Comparison of ENCODE assay signal across 12 cellular contexts in genomic region chr10:13834581-13835286, GRCh38.
DNase-seq lines count a peak whose midpoint lies in the region; ATAC-seq, FAIRE-seq and TF ChIP-seq lines count a peak whose summit lies in the region.
"Had no signal": no experiment of that assay in that cellular context is flagged by ENCODE, and none has a peak within 500 bp of the region (broad histone marks: within the 10 kb centered on the region; RNA-seq: fewer than 3 reads in every experiment).

No MANE protein-coding gene starts in this region.

- no peaks in the 10 kb centered on the region for H3K9me1 ChIP-seq in endothelial cell of umbilical vein (replicated peaks; ENCODE audit: control insufficient read depth, extremely low read depth, insufficient read depth, low read length)

- no peaks in the 10 kb centered on the region for H3K27me3 ChIP-seq in endothelial cell of umbilical vein (ENCODE audit: control insufficient read depth in 2 of 2, insufficient read depth in 2 of 2, low read length in 2 of 2)
- H3K27me3 ChIP-seq in mesendoderm (ENCODE audit: insufficient read depth, low read length, poor library complexity), result no peaks in the 10 kb centered on the region
- no peaks in the 10 kb centered on the region for H3K27me3 ChIP-seq in transverse colon

- no peak for TF ChIP-seq POLR2A in endothelial cell of umbilical vein (IDR thresholded peaks at IDR 0.05; ENCODE audit: low read depth, low read length)
- TF ChIP-seq POLR2A in transverse colon (IDR thresholded peaks at IDR 0.05), result no peak

- intact Hi-C loops in endothelial cell of umbilical vein (cut with micrococcal nuclease), result loop anchor here (1.0 to 5.0 kb wide), 3 partner anchors 47 to 113 kb away; no protein-coding TSS in a partner anchor
- intact Hi-C loops in transverse colon (cut with DNase I; ENCODE audit: low total_unique reads), result no loop called here

- no peak overlapping the region for H2BK120ac ChIP-seq in mesendoderm (ENCODE audit: low read depth, low read length)

- peak overlapping the region in 1 of 3 experiments; percentile 9 for H3K4me3 ChIP-seq in endothelial cell of umbilical vein (replicated peaks in 1 of 3; ENCODE audit: insufficient read depth in 1 of 3, low read depth in 1 of 3, low read length in 3 of 3)
- H3K4me3 ChIP-seq in mesendoderm (ENCODE audit: low read length), result no peak overlapping the region
- H3K4me3 ChIP-seq in transverse colon, result no peak overlapping the region
- H3K4me3 ChIP-seq: skin epidermis had no signal

- H4K8ac ChIP-seq in mesendoderm (ENCODE audit: low read depth, low read length), result no peak overlapping the region

- H3K36me3 ChIP-seq in endothelial cell of umbilical vein (ENCODE audit: control insufficient read depth in 2 of 2, extremely low read depth in 1 of 2, insufficient read depth in 2 of 2, low read length in 2 of 2) (peaks cover 0 to 2% of the 10 kb centered on the region in 2 experiments), mesendoderm (ENCODE audit: control insufficient read depth, insufficient read depth, low read length) (no peaks in the 10 kb centered on the region), transverse colon (no peaks in the 10 kb centered on the region)

- H3K4me3 Mint-ChIP-seq in effector memory CD8-positive, alpha-beta T cell, result no peak overlapping the region

- dilution Hi-C loops in endothelial cell of umbilical vein (cut with MboI; ENCODE audit: extremely low pct_ligation_motif_present, low sequenced_read_pairs), result no loop called here

- ATAC-seq in effector memory CD8-positive, alpha-beta T cell (replicated peaks), result no peak

- H3K4me1 Mint-ChIP-seq in effector memory CD8-positive, alpha-beta T cell (ENCODE audit: low read depth in 2 of 2), result peaks cover 3 to 6% of the 10 kb centered on the region in 2 donors

- POLR2A ChIA-PET in endothelial cell of umbilical vein (lab: Charles Lee), result interaction anchor here (0.7 kb wide), 1 partner anchor 25 kb away, joined by 3 read pairs; no protein-coding TSS in a partner anchor

- no peak overlapping the region for H3K27ac Mint-ChIP-seq in effector memory CD8-positive, alpha-beta T cell

- DNase-seq in NCI-H748 (lab: John Stamatoyannopoulos, UW; ENCODE audit: unreplicated experiment), result peak; percentile 4
- no peak for DNase-seq in NCI-H748 treated with DMSO at 0.1 percent for 48 hours (lab: John Stamatoyannopoulos, UW)
- DNase-seq in endothelial cell of umbilical vein (ENCODE audit: low read depth, low spot score), result peak; percentile 83
- DNase-seq in mesendoderm, result peak; percentile 27
- peak; percentile 22 for DNase-seq in transverse colon
- no peak for DNase-seq in SW480 (ENCODE audit: low spot score)
- no peak for DNase-seq in AG08396 (ENCODE audit: low spot score)
- no peak for DNase-seq in effector memory CD8-positive, alpha-beta T cell
- DNase-seq: ACHN; activated naive CD4-positive, alpha-beta T cell treated with Interleukin-2 at 50 U/mL for 16 hours had no signal

- no peak overlapping the region for H2BK15ac ChIP-seq in mesendoderm (replicated peaks; ENCODE audit: low read depth)

- no peak overlapping the region for H3K18ac ChIP-seq in mesendoderm (ENCODE audit: low read length)

- H3K9ac ChIP-seq in endothelial cell of umbilical vein (replicated peaks; ENCODE audit: extremely low read depth, insufficient read depth, low read length) (peak overlapping the region; percentile 74), mesendoderm (ENCODE audit: low read length) (no peak overlapping the region)

- no peak overlapping the region for H4K5ac ChIP-seq in mesendoderm (ENCODE audit: low read length)

- H4K20me1 ChIP-seq in endothelial cell of umbilical vein (replicated peaks; ENCODE audit: control insufficient read depth, extremely low read depth, insufficient read depth, low read length), result no peaks in the 10 kb centered on the region

- H3K27me3 Mint-ChIP-seq in effector memory CD8-positive, alpha-beta T cell, result peaks cover 0 to 19% of the 10 kb centered on the region in 2 donors

- no peak overlapping the region for H3K23ac ChIP-seq in mesendoderm (ENCODE audit: low read length)

- no peak overlapping the region for H3K56ac ChIP-seq in mesendoderm (ENCODE audit: low read length)

- no peak overlapping the region for H2BK5ac ChIP-seq in mesendoderm (ENCODE audit: low read length)

- H3K4me1 ChIP-seq in endothelial cell of umbilical vein (ENCODE audit: control insufficient read depth, extremely low read depth, insufficient read depth, low read length), result peaks cover 59% of the 10 kb centered on the region
- H3K4me1 ChIP-seq in mesendoderm (ENCODE audit: control insufficient read depth, low read depth, low read length), result peaks cover 6% of the 10 kb centered on the region
- H3K4me1 ChIP-seq in transverse colon, result peaks cover 0 to 34% (median 11%) of the 10 kb centered on the region in 4 donors

- H2AFZ ChIP-seq in endothelial cell of umbilical vein (ENCODE audit: low read depth, low read length), result no peak overlapping the region

- peaks cover 7% of the 10 kb centered on the region for H3K79me1 ChIP-seq in mesendoderm (ENCODE audit: low read length)

- H3K9me3 Mint-ChIP-seq in effector memory CD8-positive, alpha-beta T cell, result no peaks in the 10 kb centered on the region

- no peak for TF ChIP-seq EP300 in transverse colon (IDR thresholded peaks at IDR 0.05; ENCODE audit: low read depth)

- no peak overlapping the region for H3K4ac ChIP-seq in mesendoderm (ENCODE audit: low read depth, low read length)

- in situ Hi-C loops in transverse colon (cut with MboI; ENCODE audit: low pct_ligation_motif_present in 1 of 4, low pct_unique_long_range_greater_than_20kb in 1 of 4, low sequenced_read_pairs in 3 of 4), result no loop called here

- no peaks in the 10 kb centered on the region for H3K36me3 Mint-ChIP-seq in effector memory CD8-positive, alpha-beta T cell (ENCODE audit: insufficient read depth)

- H2AK5ac ChIP-seq in mesendoderm (ENCODE audit: low read length), result no peak overlapping the region

- CTCF ChIA-PET in endothelial cell of umbilical vein (lab: Charles Lee), result interaction anchor here (1.0 to 1.4 kb wide), 2 partner anchors 20 to 45 kb away, joined by 3 to 4 read pairs; no protein-coding TSS in a partner anchor

- H3K4me2 ChIP-seq in endothelial cell of umbilical vein (ENCODE audit: insufficient read depth, low read length), result peak overlapping the region; percentile 55
- no peak overlapping the region for H3K4me2 ChIP-seq in mesendoderm (ENCODE audit: low read length)

- H3K79me2 ChIP-seq in endothelial cell of umbilical vein (ENCODE audit: control insufficient read depth, insufficient read depth, low read length) (peaks cover 93% of the 10 kb centered on the region), mesendoderm (ENCODE audit: control insufficient read depth, insufficient read depth, low read length) (no peaks in the 10 kb centered on the region)

- TF ChIP-seq CTCF in endothelial cell of umbilical vein (IDR thresholded peaks at IDR 0.05; ENCODE audit: extremely low read depth in 1 of 2, insufficient read depth in 1 of 2, low read depth in 1 of 2, low read length in 2 of 2), result no peak
- TF ChIP-seq CTCF in transverse colon (IDR thresholded peaks at IDR 0.05), result no peak

- no peaks in the 10 kb centered on the region for H3K9me3 ChIP-seq in endothelial cell of umbilical vein (replicated peaks; ENCODE audit: control insufficient read depth, insufficient read depth, low read length)
- H3K9me3 ChIP-seq in transverse colon, result no peaks in the 10 kb centered on the region

- TSS peak; percentile 68 for BruUV-seq in endothelial cell of umbilical vein (replicated peaks; lab: Mats Ljungman, UMichigan)

- WGBS in mesendoderm (ENCODE audit: extremely low coverage, insufficient coverage, low lambda C conversion rate), result no CpG with 5 or more reads among the region's 16 CpGs
- WGBS in transverse colon (ENCODE audit: low coverage in 1 of 2), 2 donors, result 38 to 55% methylated on average over 7 to 16 of the region's 16 CpGs

- H3K27ac ChIP-seq in endothelial cell of umbilical vein (ENCODE audit: insufficient read depth, low read depth, low read length) (peak overlapping the region; percentile 93), mesendoderm (ENCODE audit: low read depth, low read length) (no peak overlapping the region), transverse colon (peak overlapping the region; percentile 4 to 38 (median 10))

- FAIRE-seq in endothelial cell of umbilical vein (lab: Jason Lieb, UNC), result peak; percentile 76
- FAIRE-seq: TTC549 had no signal

TF ChIP-seq in endothelial cell of umbilical vein, 7 proteins besides CTCF, POLR2A, EP300 and RAD21:
- peak; percentile 77 for TF ChIP-seq JUN (IDR thresholded peaks at IDR 0.05; ENCODE audit: borderline replicate concordance, insufficient read depth, insufficient read length, low read depth)
- TF ChIP-seq EZH2 (IDR thresholded peaks at IDR 0.05; ENCODE audit: borderline replicate concordance, low read depth, low read length, severe bottlenecking), result no peak
- TF ChIP-seq MAX (IDR thresholded peaks at IDR 0.05; ENCODE audit: insufficient read depth, insufficient read length), result no peak
- TF ChIP-seq FOS (IDR thresholded peaks at IDR 0.05; ENCODE audit: borderline replicate concordance, insufficient read depth, low read length), result peak; percentile 43
- peak; percentile 96 for TF ChIP-seq GATA2 (IDR thresholded peaks at IDR 0.05; ENCODE audit: insufficient read depth, insufficient read length, low read depth, low read length)
TF ChIP-seq in endothelial cell of umbilical vein: peak in this region for 3.

Comparison
In these comparisons a context has a peak if more than half of its experiments do, and no peak if none do; other contexts are left out.
1. DNase-seq: peak in NCI-H748 (single experiment), endothelial cell of umbilical vein (single experiment), mesendoderm (single experiment) and transverse colon (single experiment); none in NCI-H748 treated with DMSO at 0.1 percent for 48 hours (single experiment), SW480 (single experiment), AG08396 (single experiment) and effector memory CD8-positive, alpha-beta T cell (0 of 3).